Comparison of ENCODE assay signal across 1 cellular context in genomic region chr2:123455234-123455633, GRCh38.
DNase-seq lines count a peak whose midpoint lies in the region; ATAC-seq lines count a peak whose summit lies in the region.
"Not testable (repeated sequence)": the region's sequence is repeated elsewhere in the genome, so short reads cannot be mapped to it uniquely, and the experiment has no call there.

No MANE protein-coding gene starts in this region.

- intact Hi-C loops in Right ventricle myocardium inferior (cut with DNase I) = not testable (repeated sequence)

- peak; percentile 51 for DNase-seq in Right ventricle myocardium inferior (ENCODE audit: missing footprints)

- ATAC-seq in Right ventricle myocardium inferior = not testable (repeated sequence)
